8 cellular contexts compared by ENCODE assay signal in the genomic region with DNA sequence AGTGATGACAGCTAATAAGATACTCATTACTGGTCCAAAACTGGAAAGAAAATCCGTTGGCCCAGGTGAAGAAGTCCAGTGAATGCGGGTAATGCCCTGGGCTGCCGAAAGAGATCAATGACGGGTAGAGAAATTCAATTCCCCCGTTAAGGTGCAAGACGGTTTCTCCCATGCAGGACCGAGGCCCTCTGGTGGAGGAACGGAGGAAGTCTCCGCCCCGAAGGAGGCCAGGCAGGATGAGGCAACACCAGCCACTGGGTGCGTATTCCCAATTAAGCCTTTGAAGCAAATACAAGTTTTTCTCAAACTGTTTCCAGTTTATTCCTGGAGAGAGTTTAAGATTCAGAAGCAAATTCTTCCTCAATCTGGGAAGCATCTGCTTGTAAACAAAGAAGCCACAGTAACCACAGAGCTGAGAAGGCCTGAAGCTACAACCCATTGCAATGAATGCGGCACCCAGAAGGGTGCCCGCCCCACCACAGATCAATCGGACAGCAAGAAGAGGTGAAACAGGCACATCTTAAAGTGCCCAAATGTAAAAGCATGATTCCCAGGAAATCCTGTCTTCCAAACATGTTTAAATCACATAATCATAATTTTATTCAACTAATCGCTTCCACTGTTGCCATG.
A peak's percentile ranks its signal among the peaks of the same experiment; 100 is the strongest.
DNase-seq lines count a peak whose midpoint lies in the region; FAIRE-seq and TF ChIP-seq lines count a peak whose summit lies in the region.

No MANE protein-coding gene starts in this region.

- TF ChIP-seq CTCF in epithelial cell of esophagus (IDR thresholded peaks at IDR 0.05; ENCODE audit: insufficient read depth, low read depth, low read length, missing control alignments) = peak; percentile 99

- FAIRE-seq in GM19239 (lab: Jason Lieb, UNC) = peak; percentile 67

- peak; percentile 96 for DNase-seq in Ammon's horn (ENCODE audit: low spot score)
- DNase-seq in GM19239 (ENCODE audit: insufficient read length, low spot score) = peak; percentile 56
- DNase-seq in HT1080 (ENCODE audit: low read depth) = peak; percentile 61
- DNase-seq in NOMO-1 treated with dmso at 0.1 percent for 144 hours (lab: John Stamatoyannopoulos, UW; ENCODE audit: unreplicated experiment) = peak; percentile 65
- DNase-seq in activated CD8-positive, alpha-beta memory T cell treated with anti-CD3 and anti-CD28 coated beads, Interleukin-2, amount 50 U/mL, for 1 hour (ENCODE audit: extremely low read depth) = peak; percentile 46
- DNase-seq in epithelial cell of esophagus (ENCODE audit: low read depth) = peak; percentile 81
- peak; percentile 80 for DNase-seq in mucosa of gallbladder (ENCODE audit: low spot score)
- DNase-seq in stimulated activated CD8-positive, alpha-beta memory T cell treated with anti-CD3 and anti-CD28 coated beads, Interleukin-4, amount 100 ng/mL, for 4 hours (ENCODE audit: low read depth in 2 of 2, low spot score in 1 of 2) = peak; percentile 53 to 60

- H3K4me3 ChIP-seq in epithelial cell of esophagus (ENCODE audit: low read length) = no peak overlapping the region

Comparison
In these comparisons a context has a peak if more than half of its experiments do, and no peak if none do; other contexts are left out.
1. DNase-seq: peak in every context shown above with its lines; median percentile 96 in Ammon's horn; 81 in epithelial cell of esophagus; 80 in mucosa of gallbladder; 65 in NOMO-1 treated with dmso at 0.1 percent for 144 hours; 61 in HT1080; 56 in stimulated activated CD8-positive, alpha-beta memory T cell treated with anti-CD3 and anti-CD28 coated beads, Interleukin-4, amount 100 ng/mL, for 4 hours; 56 in GM19239; 46 in activated CD8-positive, alpha-beta memory T cell treated with anti-CD3 and anti-CD28 coated beads, Interleukin-2, amount 50 U/mL, for 1 hour.